In genomic region chrX:22081475-22082092, GRCh38 we compare ENCODE assay signal across 8 cellular contexts. TPM values are rescaled to one million over a fixed set of nuclear protein-coding genes. Genes with fewer than 3 reads are reported as not detected.
DNase-seq lines count a peak whose midpoint lies in the region; ATAC-seq and TF ChIP-seq lines count a peak whose summit lies in the region.

No MANE protein-coding gene starts in this region.

- intact Hi-C loops in adrenal gland (cut with DNase I) = no loop called here

- no peaks in the 10 kb centered on the region for H3K79me2 ChIP-seq in SK-N-SH (ENCODE audit: insufficient read depth)

- H3K36me3 ChIP-seq in SK-N-SH (replicated peaks in 1 of 2; ENCODE audit: control insufficient read depth in 1 of 2, insufficient read depth in 2 of 2, low read length in 1 of 2) (peaks cover 0 to 7% of the 10 kb centered on the region in 2 experiments), adrenal gland (replicated peaks in 1 of 2) (no peaks in the 10 kb centered on the region)

- no peak for TF ChIP-seq EP300 in SK-N-SH (IDR thresholded peaks at IDR 0.05; ENCODE audit: borderline replicate concordance in 1 of 2, low read depth in 1 of 2, low read length in 1 of 2)

- ATAC-seq in activated naive CD8-positive, alpha-beta T cell treated with anti-CD3 and anti-CD28 coated beads, Interleukin-2, amount 10 ng/mL, durations not matched to agents 7 days and 5 days (ENCODE audit: low read depth) = no peak
- peak; percentile 51 for ATAC-seq in HG03280 (IDR thresholded peaks at IDR 0.05; ENCODE audit: unreplicated experiment)

- no peaks in the 10 kb centered on the region for H3K27me3 ChIP-seq in SK-N-SH (ENCODE audit: insufficient read depth)
- H3K27me3 ChIP-seq in adrenal gland = peaks cover 3% of the 10 kb centered on the region

- no peaks in the 10 kb centered on the region for H3K4me1 ChIP-seq in SK-N-SH (ENCODE audit: control insufficient read depth in 1 of 2, insufficient read depth in 2 of 2, low read depth in 1 of 2, low read length in 1 of 2)
- no peaks in the 10 kb centered on the region for H3K4me1 ChIP-seq in adrenal gland (replicated peaks in 1 of 2)

- no peak overlapping the region for H3K4me2 ChIP-seq in SK-N-SH

- H3K9me3 Mint-ChIP-seq in activated naive CD8-positive, alpha-beta T cell treated with anti-CD3 and anti-CD28 coated beads, Interleukin-2, amount 10 ng/mL, durations not matched to agents 7 days and 5 days = no peaks in the 10 kb centered on the region
- no peaks in the 10 kb centered on the region for H3K9me3 Mint-ChIP-seq in activated naive CD8-positive, alpha-beta T cell treated with anti-CD3 and anti-CD28 coated beads for 36 hours

- TF ChIP-seq RAD21 in SK-N-SH (IDR thresholded peaks at IDR 0.05; ENCODE audit: low read length) = peak; percentile 57

- no peak for TF ChIP-seq POLR2A in adrenal gland (IDR thresholded peaks at IDR 0.05)

- H3K27me3 Mint-ChIP-seq in activated naive CD8-positive, alpha-beta T cell treated with anti-CD3 and anti-CD28 coated beads, Interleukin-2, amount 10 ng/mL, durations not matched to agents 7 days and 5 days = no peaks in the 10 kb centered on the region
- no peaks in the 10 kb centered on the region for H3K27me3 Mint-ChIP-seq in activated naive CD8-positive, alpha-beta T cell treated with anti-CD3 and anti-CD28 coated beads for 36 hours

- no peak overlapping the region for H2AFZ ChIP-seq in SK-N-SH (ENCODE audit: low read depth)

- H3K9me3 ChIP-seq in SK-N-SH (no peaks in the 10 kb centered on the region), adrenal gland (replicated peaks in 1 of 3) (no peaks in the 10 kb centered on the region)

- POLR2A ChIA-PET in activated naive CD8-positive, alpha-beta T cell treated with anti-CD3 and anti-CD28 coated beads, Interleukin-2, amount 10 ng/mL, durations not matched to agents 7 days and 5 days (lab: Charles Lee) = no interaction called here
- POLR2A ChIA-PET in SK-N-SH (lab: Yijun Ruan, JAX) = no interaction called here

- H4K20me1 ChIP-seq in SK-N-SH (ENCODE audit: insufficient read depth) = no peaks in the 10 kb centered on the region

- H3K9me2 ChIP-seq in SK-N-SH = no peaks in the 10 kb centered on the region

- H3K9ac ChIP-seq in SK-N-SH = no peak overlapping the region

- TF ChIP-seq CTCF in SK-N-SH (IDR thresholded peaks at IDR 0.05) = peak; percentile 94
- TF ChIP-seq CTCF in adrenal gland (IDR thresholded peaks at IDR 0.05) = peak; percentile 20 to 64 (median 38)

- H3F3A ChIP-seq in SK-N-SH (replicated peaks; ENCODE audit: insufficient read depth) = no peaks in the 10 kb centered on the region

- H3K27ac Mint-ChIP-seq in activated naive CD8-positive, alpha-beta T cell treated with anti-CD3 and anti-CD28 coated beads, Interleukin-2, amount 10 ng/mL, durations not matched to agents 7 days and 5 days = peak overlapping the region; percentile 70
- no peak overlapping the region for H3K27ac Mint-ChIP-seq in activated naive CD8-positive, alpha-beta T cell treated with anti-CD3 and anti-CD28 coated beads for 36 hours

- DNase-seq in activated naive CD8-positive, alpha-beta T cell treated with anti-CD3 and anti-CD28 coated beads, Interleukin-2, amount 10 ng/mL, durations not matched to agents 7 days and 5 days = no peak
- DNase-seq in activated naive CD8-positive, alpha-beta T cell treated with anti-CD3 and anti-CD28 coated beads for 36 hours = no peak
- peak; percentile 22 for DNase-seq in SK-N-SH
- DNase-seq in adrenal gland = peak; percentile 21 to 64 (median 44)
- peak; percentile 76 for DNase-seq in iPS-NIHi7 (ENCODE audit: extremely low spot score)
- DNase-seq in stimulated activated CD8-positive, alpha-beta memory T cell treated with anti-CD3 and anti-CD28 coated beads, Interleukin-15, amount 100 ng/mL, for 1 hour (ENCODE audit: low read depth) = peak; percentile 14
- no peak for DNase-seq in RKO (ENCODE audit: low spot score)

- no peaks in the 10 kb centered on the region for H3K4me1 Mint-ChIP-seq in activated naive CD8-positive, alpha-beta T cell treated with anti-CD3 and anti-CD28 coated beads, Interleukin-2, amount 10 ng/mL, durations not matched to agents 7 days and 5 days
- peaks cover 13% of the 10 kb centered on the region for H3K4me1 Mint-ChIP-seq in activated naive CD8-positive, alpha-beta T cell treated with anti-CD3 and anti-CD28 coated beads for 36 hours

- H3K27ac ChIP-seq in SK-N-SH (ENCODE audit: low read depth in 2 of 2, low read length in 1 of 2) (no peak overlapping the region), adrenal gland (no peak overlapping the region)

- 34% methylated on average over 7 of the region's 7 CpGs for WGBS in SK-N-SH (ENCODE audit: low lambda C conversion rate)
- 19 to 51% (median 41%) methylated on average over 6 to 7 of the region's 7 CpGs for WGBS in adrenal gland, 4 donors

- H3K36me3 Mint-ChIP-seq in activated naive CD8-positive, alpha-beta T cell treated with anti-CD3 and anti-CD28 coated beads, Interleukin-2, amount 10 ng/mL, durations not matched to agents 7 days and 5 days = peaks cover 2% of the 10 kb centered on the region
- H3K36me3 Mint-ChIP-seq in activated naive CD8-positive, alpha-beta T cell treated with anti-CD3 and anti-CD28 coated beads for 36 hours = peaks cover 66% of the 10 kb centered on the region

- no peak overlapping the region for H3K4me3 ChIP-seq in SK-N-SH (ENCODE audit: low read depth in 2 of 2, low read length in 1 of 2)
- H3K4me3 ChIP-seq in adrenal gland = no peak overlapping the region

- CTCF ChIA-PET in SK-N-SH (lab: Yijun Ruan, JAX) = interaction anchor here (0.6 to 2.6 kb wide), 24 partner anchors 9 to 1472 kb away, joined by 3 to 26 read pairs (median 4); no protein-coding TSS in a partner anchor

- no peak overlapping the region for H3K4me3 Mint-ChIP-seq in activated naive CD8-positive, alpha-beta T cell treated with anti-CD3 and anti-CD28 coated beads, Interleukin-2, amount 10 ng/mL, durations not matched to agents 7 days and 5 days
- no peak overlapping the region for H3K4me3 Mint-ChIP-seq in activated naive CD8-positive, alpha-beta T cell treated with anti-CD3 and anti-CD28 coated beads for 36 hours

TF ChIP-seq in SK-N-SH, 30 proteins besides CTCF, POLR2A, EP300 and RAD21:
- TF ChIP-seq GATA2 (CRISPR knock-in tag; IDR thresholded peaks at IDR 0.05) (no peak), SMC3 (IDR thresholded peaks at IDR 0.05; ENCODE audit: low read depth, low read length) (peak; percentile 44; the same call in 1 of the 2 replicates)

RNA-seq across cellular contexts. Expression of gene PHEX, which starts 49.5 kb away (rescaled TPM):
- total RNA-seq in activated naive CD8-positive, alpha-beta T cell treated with anti-CD3 and anti-CD28 coated beads, Interleukin-2, amount 10 ng/mL, durations not matched to agents 7 days and 5 days = under 1 TPM; 0.23 to 0.55 TPM
- 10 to 100 TPM; 22.3 to 22.4 TPM for total RNA-seq in activated naive CD8-positive, alpha-beta T cell treated with anti-CD3 and anti-CD28 coated beads for 36 hours
- polyA plus RNA-seq in SK-N-SH (2012; rRNA removed) = 0.35 and 0.41 TPM in 2 replicates
- 0.51 and 0.53 TPM in 2 replicates for polyA plus RNA-seq in SK-N-SH (2012; cell fraction: cytosol; rRNA removed)
- polyA plus RNA-seq in SK-N-SH (2012; cell fraction: nucleus; rRNA removed) = 0.33 and 0.52 TPM in 2 replicates
- total RNA-seq in adrenal gland = under 1 TPM in 7 of 8 donors, not detected in 1; 0.07 to 0.28 (median 0.10) TPM
- polyA plus RNA-seq in adrenal gland = under 1 TPM; 0.07 to 0.18 (median 0.08) TPM

Comparison
In these comparisons a context has a peak if more than half of its experiments do, and no peak if none do; other contexts are left out.
1. RNA of gene PHEX, which starts 49.5 kb away (total RNA-seq): 22.3 to 22.4 TPM in activated naive CD8-positive, alpha-beta T cell treated with anti-CD3 and anti-CD28 coated beads for 36 hours; 0.23 to 0.55 TPM in activated naive CD8-positive, alpha-beta T cell treated with anti-CD3 and anti-CD28 coated beads, Interleukin-2, amount 10 ng/mL, durations not matched to agents 7 days and 5 days and 0.07 to 0.28 TPM in adrenal gland; every median in the first group is over 10 times any median in the second.
2. DNase-seq: peak in SK-N-SH (single experiment), adrenal gland (7 of 7), iPS-NIHi7 (single experiment) and stimulated activated CD8-positive, alpha-beta memory T cell treated with anti-CD3 and anti-CD28 coated beads, Interleukin-15, amount 100 ng/mL, for 1 hour (single experiment); none in activated naive CD8-positive, alpha-beta T cell treated with anti-CD3 and anti-CD28 coated beads, Interleukin-2, amount 10 ng/mL, durations not matched to agents 7 days and 5 days (single experiment), activated naive CD8-positive, alpha-beta T cell treated with anti-CD3 and anti-CD28 coated beads for 36 hours (single experiment) and RKO (single experiment).